ENCODE assay signal across 18 cellular contexts in genomic region chr12:89072303-89073026, GRCh38.
A peak's percentile ranks its signal among the peaks of the same experiment; 100 is the strongest.
DNase-seq lines count a peak whose midpoint lies in the region; TF ChIP-seq lines count a peak whose summit lies in the region.
"Had no signal": no experiment of that assay in that cellular context is flagged by ENCODE, and none has a peak within 500 bp of the region (broad histone marks: within the 10 kb centered on the region; RNA-seq: fewer than 3 reads in every experiment).

No MANE protein-coding gene starts in this region.

- no peak overlapping the region for H3K14ac ChIP-seq in H9 (ENCODE audit: insufficient read depth, low read length)

- no peaks in the 10 kb centered on the region for H3K36me3 ChIP-seq in parathyroid adenoma (ENCODE audit: control insufficient read depth, insufficient read depth, low read length)
- H3K36me3 ChIP-seq: ascending aorta, left ventricle myocardium inferior, sigmoid colon, vagina had no signal

- no peak overlapping the region for H2BK15ac ChIP-seq in H9 (ENCODE audit: low read depth, low read length)

- no peaks in the 10 kb centered on the region for H3K27me3 Mint-ChIP-seq in activated CD4-positive, alpha-beta memory T cell treated with anti-CD3 and anti-CD28 coated beads for 36 hours
- no peaks in the 10 kb centered on the region for H3K27me3 Mint-ChIP-seq in activated CD4-positive, alpha-beta memory T cell treated with anti-CD3 and anti-CD28 coated beads, Interleukin-2, amount 10 ng/mL, durations not matched to agents 7 days and 5 days
- no peaks in the 10 kb centered on the region for H3K27me3 Mint-ChIP-seq in H9 (ENCODE audit: low read depth)
- H3K27me3 Mint-ChIP-seq in activated T-helper 1 cell treated with anti-CD3 and anti-CD28 coated beads, Interleukin-12 subunit alpha, Interleukin-12 subunit beta, Interleukin-2, Interleukin-4 antibody, amounts not matched to agents 30 ng/mL and 10 ng/mL and 1 ng/mL, durations not matched to agents 14 hours and 24 hours and 36 hours (ENCODE audit: insufficient read depth): no peaks in the 10 kb centered on the region
- H3K27me3 Mint-ChIP-seq: CD4-positive, alpha-beta T cell had no signal

- peak overlapping the region; percentile 88 for H3K27ac Mint-ChIP-seq in activated CD4-positive, alpha-beta memory T cell treated with anti-CD3 and anti-CD28 coated beads for 36 hours
- no peak overlapping the region for H3K27ac Mint-ChIP-seq in activated CD4-positive, alpha-beta memory T cell treated with anti-CD3 and anti-CD28 coated beads, Interleukin-2, amount 10 ng/mL, durations not matched to agents 7 days and 5 days
- H3K27ac Mint-ChIP-seq in H9: peak overlapping the region in 2 of 3 experiments; percentile 32 to 77; a peak in 5 of 7 replicates
- H3K27ac Mint-ChIP-seq in activated T-helper 1 cell treated with anti-CD3 and anti-CD28 coated beads, Interleukin-12 subunit alpha, Interleukin-12 subunit beta, Interleukin-2, Interleukin-4 antibody, amounts not matched to agents 30 ng/mL and 10 ng/mL and 1 ng/mL, durations not matched to agents 14 hours and 24 hours and 36 hours: peak overlapping the region; percentile 5
- H3K27ac Mint-ChIP-seq: CD4-positive, alpha-beta T cell had no signal

- no peak overlapping the region for H3K23ac ChIP-seq in H9 (ENCODE audit: insufficient read length, low read depth, low read length)

- no peak for TF ChIP-seq CTCF in H9 (conservative IDR thresholded peaks at IDR 0.05)
- TF ChIP-seq CTCF in parathyroid adenoma (IDR thresholded peaks at IDR 0.05): no peak

- H3K18ac ChIP-seq in H9 (ENCODE audit: insufficient read length, low read depth, low read length): no peak overlapping the region

- intact Hi-C loops in activated CD4-positive, alpha-beta memory T cell treated with anti-CD3 and anti-CD28 coated beads for 36 hours (cut with micrococcal nuclease): loop anchor here (1.0 to 2.0 kb wide), 8 partner anchors 8 to 422 kb away; no protein-coding TSS in a partner anchor
- intact Hi-C loops in activated T-helper 1 cell treated with anti-CD3 and anti-CD28 coated beads, Interleukin-12 subunit alpha, Interleukin-12 subunit beta, Interleukin-2, Interleukin-4 antibody, amounts not matched to agents 30 ng/mL and 10 ng/mL and 1 ng/mL, durations not matched to agents 14 hours and 24 hours and 36 hours (cut with micrococcal nuclease): loop anchor here (1.0 to 2.0 kb wide), 2 partner anchors 64 to 90 kb away; no protein-coding TSS in a partner anchor

- H3K79me1 ChIP-seq in H9 (ENCODE audit: insufficient read depth, low read depth, low read length, poor library complexity, severe bottlenecking): no peaks in the 10 kb centered on the region

- H4K91ac ChIP-seq in H9 (ENCODE audit: insufficient read length, low read depth, low read length): no peak overlapping the region

- H2BK20ac ChIP-seq in H9 (ENCODE audit: low read depth, low read length, poor library complexity, severe bottlenecking): no peak overlapping the region

- H3K9ac ChIP-seq in H9 (ENCODE audit: extremely low read depth, insufficient read length, low read length) (no peak overlapping the region), parathyroid adenoma (no peak overlapping the region)

- POLR2A ChIA-PET in activated CD4-positive, alpha-beta memory T cell treated with anti-CD3 and anti-CD28 coated beads for 36 hours (lab: Charles Lee): interaction anchor here (0.7 to 2.9 kb wide), 5 partner anchors 31 to 279 kb away, joined by 3 to 14 read pairs (median 5); partner anchors contain the start of gene DUSP6
- POLR2A ChIA-PET in activated CD4-positive, alpha-beta memory T cell treated with anti-CD3 and anti-CD28 coated beads, Interleukin-2, amount 10 ng/mL, durations not matched to agents 7 days and 5 days (lab: Charles Lee): no interaction called here

- H3T11ph ChIP-seq in H9 (ENCODE audit: low read length): no peak overlapping the region

- WGBS in H9 (ENCODE audit: extremely low coverage, insufficient read length, low lambda C conversion rate): no CpG with 5 or more reads among the region's 4 CpGs

- DNase-seq in activated CD4-positive, alpha-beta memory T cell treated with anti-CD3 and anti-CD28 coated beads for 36 hours: no peak
- no peak for DNase-seq in activated CD4-positive, alpha-beta memory T cell treated with anti-CD3 and anti-CD28 coated beads, Interleukin-2, amount 10 ng/mL, durations not matched to agents 7 days and 5 days
- no peak for DNase-seq in H9
- no peak for DNase-seq in activated T-helper 1 cell treated with anti-CD3 and anti-CD28 coated beads, Interleukin-12 subunit alpha, Interleukin-12 subunit beta, Interleukin-2, Interleukin-4 antibody, amounts not matched to agents 30 ng/mL and 10 ng/mL and 1 ng/mL, durations not matched to agents 14 hours and 24 hours and 36 hours (ENCODE audit: low spot score)
- no peak for DNase-seq in cerebellar nuclear complex (lab: John Stamatoyannopoulos, UW)
- DNase-seq in NCI-H1694 (lab: John Stamatoyannopoulos, UW): no peak
- DNase-seq in NK-92 (lab: John Stamatoyannopoulos, UW; ENCODE audit: unreplicated experiment): no peak
- DNase-seq: activated gamma-delta T cell; CD4-positive, alpha-beta T cell; left ventricle myocardium inferior; MM.1S; NCI-H187; sigmoid colon; stimulated activated CD4-positive, alpha-beta T cell treated with anti-CD3 and anti-CD28 coated beads, Interleukin-2, amount 100 ng/mL, for 24 hours; substantia nigra had no signal

- no peak overlapping the region for H3K27ac ChIP-seq in H9 (ENCODE audit: insufficient read length, low read depth, low read length)
- peak overlapping the region; percentile 24 for H3K27ac ChIP-seq in parathyroid adenoma
- H3K27ac ChIP-seq: ascending aorta, left ventricle myocardium inferior, sigmoid colon, vagina had no signal

- no peaks in the 10 kb centered on the region for H3K9me3 Mint-ChIP-seq in activated CD4-positive, alpha-beta memory T cell treated with anti-CD3 and anti-CD28 coated beads for 36 hours
- peaks cover 5% of the 10 kb centered on the region for H3K9me3 Mint-ChIP-seq in activated CD4-positive, alpha-beta memory T cell treated with anti-CD3 and anti-CD28 coated beads, Interleukin-2, amount 10 ng/mL, durations not matched to agents 7 days and 5 days
- no peaks in the 10 kb centered on the region for H3K9me3 Mint-ChIP-seq in H9
- H3K9me3 Mint-ChIP-seq in activated T-helper 1 cell treated with anti-CD3 and anti-CD28 coated beads, Interleukin-12 subunit alpha, Interleukin-12 subunit beta, Interleukin-2, Interleukin-4 antibody, amounts not matched to agents 30 ng/mL and 10 ng/mL and 1 ng/mL, durations not matched to agents 14 hours and 24 hours and 36 hours: peaks cover 4% of the 10 kb centered on the region
- H3K9me3 Mint-ChIP-seq: CD4-positive, alpha-beta T cell had no signal

- H4K8ac ChIP-seq in H9 (replicated peaks; ENCODE audit: insufficient read length, low read depth, low read length): no peak overlapping the region

- H2BK5ac ChIP-seq in H9 (ENCODE audit: insufficient read length, low read length): no peak overlapping the region

- no peak overlapping the region for H3K4me3 ChIP-seq in parathyroid adenoma (ENCODE audit: low read depth, low read length)
- H3K4me3 ChIP-seq: ascending aorta, left ventricle myocardium inferior, sigmoid colon, vagina had no signal

- H3K4me3 Mint-ChIP-seq in activated CD4-positive, alpha-beta memory T cell treated with anti-CD3 and anti-CD28 coated beads for 36 hours: no peak overlapping the region
- no peak overlapping the region for H3K4me3 Mint-ChIP-seq in activated CD4-positive, alpha-beta memory T cell treated with anti-CD3 and anti-CD28 coated beads, Interleukin-2, amount 10 ng/mL, durations not matched to agents 7 days and 5 days
- no peak overlapping the region for H3K4me3 Mint-ChIP-seq in H9
- H3K4me3 Mint-ChIP-seq in activated T-helper 1 cell treated with anti-CD3 and anti-CD28 coated beads, Interleukin-12 subunit alpha, Interleukin-12 subunit beta, Interleukin-2, Interleukin-4 antibody, amounts not matched to agents 30 ng/mL and 10 ng/mL and 1 ng/mL, durations not matched to agents 14 hours and 24 hours and 36 hours: no peak overlapping the region
- H3K4me3 Mint-ChIP-seq: CD4-positive, alpha-beta T cell had no signal

- H3K9me3 ChIP-seq in H9 (ENCODE audit: control insufficient read depth, low read depth, low read length): no peaks in the 10 kb centered on the region
- H3K9me3 ChIP-seq in parathyroid adenoma (ENCODE audit: control insufficient read depth, low read length): no peaks in the 10 kb centered on the region
- H3K9me3 ChIP-seq: ascending aorta, left ventricle myocardium inferior, sigmoid colon, vagina had no signal

- H3K56ac ChIP-seq in H9 (ENCODE audit: insufficient read length, low read depth, low read length): no peak overlapping the region

- no peaks in the 10 kb centered on the region for H3K23me2 ChIP-seq in H9 (ENCODE audit: insufficient read length, low read depth, low read length, poor library complexity, severe bottlenecking)

- CTCF ChIA-PET in activated CD4-positive, alpha-beta memory T cell treated with anti-CD3 and anti-CD28 coated beads for 36 hours (lab: Charles Lee): interaction anchor here (1.0 to 1.3 kb wide), 3 partner anchors 55 to 153 kb away, joined by 3 to 4 read pairs (median 3); no protein-coding TSS in a partner anchor
- CTCF ChIA-PET in activated CD4-positive, alpha-beta memory T cell treated with anti-CD3 and anti-CD28 coated beads, Interleukin-2, amount 10 ng/mL, durations not matched to agents 7 days and 5 days (lab: Charles Lee): interaction anchor here (1.5 kb wide), 1 partner anchor 279 kb away, joined by 3 read pairs; no protein-coding TSS in a partner anchor

- H3K4me2 ChIP-seq in H9 (ENCODE audit: insufficient read depth, insufficient read length, low read length) (no peak overlapping the region), parathyroid adenoma (ENCODE audit: low read length) (no peak overlapping the region)

- H2AK5ac ChIP-seq in H9 (ENCODE audit: insufficient read length, low read length): no peak overlapping the region

- H3K4ac ChIP-seq in H9 (ENCODE audit: low read depth, low read length): no peak overlapping the region

- H3K27me3 ChIP-seq in H9 (ENCODE audit: insufficient read depth, low read length) (no peaks in the 10 kb centered on the region), parathyroid adenoma (ENCODE audit: control insufficient read depth, insufficient read depth, low read length) (no peaks in the 10 kb centered on the region)
- H3K27me3 ChIP-seq: ascending aorta, sigmoid colon, vagina had no signal

- no peak overlapping the region for H2AFZ ChIP-seq in H9 (ENCODE audit: low read length)
- H2AFZ ChIP-seq in parathyroid adenoma: peak overlapping the region; percentile 30

- no peak overlapping the region for H2BK12ac ChIP-seq in H9 (ENCODE audit: insufficient read length, low read depth, low read length)

- H3K4me1 Mint-ChIP-seq in activated CD4-positive, alpha-beta memory T cell treated with anti-CD3 and anti-CD28 coated beads for 36 hours (ENCODE audit: low read depth): peaks cover 47% of the 10 kb centered on the region
- H3K4me1 Mint-ChIP-seq in activated CD4-positive, alpha-beta memory T cell treated with anti-CD3 and anti-CD28 coated beads, Interleukin-2, amount 10 ng/mL, durations not matched to agents 7 days and 5 days: peaks cover 14% of the 10 kb centered on the region
- H3K4me1 Mint-ChIP-seq in H9: peaks cover 28 to 31% of the 10 kb centered on the region in 2 experiments
- H3K4me1 Mint-ChIP-seq in activated T-helper 1 cell treated with anti-CD3 and anti-CD28 coated beads, Interleukin-12 subunit alpha, Interleukin-12 subunit beta, Interleukin-2, Interleukin-4 antibody, amounts not matched to agents 30 ng/mL and 10 ng/mL and 1 ng/mL, durations not matched to agents 14 hours and 24 hours and 36 hours (ENCODE audit: low read depth): peaks cover 36% of the 10 kb centered on the region

- H4K20me1 ChIP-seq in H9 (ENCODE audit: control insufficient read depth, insufficient read depth, insufficient read length): no peaks in the 10 kb centered on the region

- no peak overlapping the region for H4K5ac ChIP-seq in H9 (ENCODE audit: insufficient read length, low read depth, low read length)

- H3K79me2 ChIP-seq in H9 (ENCODE audit: insufficient read depth, low read length): no peaks in the 10 kb centered on the region
- no peaks in the 10 kb centered on the region for H3K79me2 ChIP-seq in parathyroid adenoma

- H3K36me3 Mint-ChIP-seq in activated CD4-positive, alpha-beta memory T cell treated with anti-CD3 and anti-CD28 coated beads for 36 hours: no peaks in the 10 kb centered on the region
- no peaks in the 10 kb centered on the region for H3K36me3 Mint-ChIP-seq in activated CD4-positive, alpha-beta memory T cell treated with anti-CD3 and anti-CD28 coated beads, Interleukin-2, amount 10 ng/mL, durations not matched to agents 7 days and 5 days (ENCODE audit: low read depth)
- H3K36me3 Mint-ChIP-seq in H9 (ENCODE audit: insufficient read depth in 1 of 3, low read depth in 3 of 3): no peaks in the 10 kb centered on the region
- H3K36me3 Mint-ChIP-seq in activated T-helper 1 cell treated with anti-CD3 and anti-CD28 coated beads, Interleukin-12 subunit alpha, Interleukin-12 subunit beta, Interleukin-2, Interleukin-4 antibody, amounts not matched to agents 30 ng/mL and 10 ng/mL and 1 ng/mL, durations not matched to agents 14 hours and 24 hours and 36 hours (ENCODE audit: low read depth): peaks cover 1% of the 10 kb centered on the region

- no peak overlapping the region for H2BK120ac ChIP-seq in H9 (ENCODE audit: low read depth, low read length, poor library complexity, severe bottlenecking)

- peaks cover 9% of the 10 kb centered on the region; the same call in 1 of the 2 replicates for H3K4me1 ChIP-seq in H9 (ENCODE audit: insufficient read depth, low read length)
- H3K4me1 ChIP-seq in parathyroid adenoma: peaks cover 10% of the 10 kb centered on the region
- H3K4me1 ChIP-seq: ascending aorta, left ventricle myocardium inferior, vagina had no signal
